Comparison of ENCODE assay signal across 36 cellular contexts in genomic region chr5:117813850-117814249, GRCh38.
"Had no signal": no experiment of that assay in that cellular context is flagged by ENCODE, and none has a peak within 500 bp of the region (broad histone marks: within the 10 kb centered on the region; RNA-seq: fewer than 3 reads in every experiment).

No MANE protein-coding gene starts in this region.

- H3K4me3 ChIP-seq: MG63 had no signal

- H3K9me3 ChIP-seq: MG63 had no signal

- H3K36me3 ChIP-seq: MG63 had no signal

- DNase-seq: Karpas-422, Kasumi-1, MG63, MM.1S, MV-4-11, NCI-H1048, NCI-H1092, NCI-H1092 treated with DMSO at 0.1 percent for 48 hours, NCI-H1105, NCI-H1105 treated with DMSO at 0.1 percent for 48 hours, NCI-H1417, NCI-H1417 treated with DMSO at 0.1 percent for 48 hours, NCI-H1436, NCI-H1436 treated with DMSO at 0.1 percent for 48 hours, NCI-H146, NCI-H1694, NCI-H1694 treated with DMSO at 0.1 percent for 48 hours, NCI-H187, NCI-H187 treated with DMSO at 0.1 percent for 48 hours, NCI-H1930, NCI-H2029, NCI-H2029 treated with DMSO at 0.1 percent for 48 hours, NCI-H2081, NCI-H2081 treated with DMSO at 0.1 percent for 48 hours, NCI-H2107, NCI-H2171, NCI-H2171 treated with DMSO at 0.1 percent for 48 hours, NCI-H2227 treated with DMSO at 0.1 percent for 48 hours, NCI-H226, NCI-H345, NCI-H446, NCI-H446 treated with DMSO at 0.1 percent for 48 hours, NCI-H510A, NCI-H510A treated with DMSO at 0.1 percent for 48 hours, NCI-H524, NCI-H524 treated with DMSO at 0.1 percent for 48 hours had no signal
